ENCODE assay signal across 18 cellular contexts in the genomic region with DNA sequence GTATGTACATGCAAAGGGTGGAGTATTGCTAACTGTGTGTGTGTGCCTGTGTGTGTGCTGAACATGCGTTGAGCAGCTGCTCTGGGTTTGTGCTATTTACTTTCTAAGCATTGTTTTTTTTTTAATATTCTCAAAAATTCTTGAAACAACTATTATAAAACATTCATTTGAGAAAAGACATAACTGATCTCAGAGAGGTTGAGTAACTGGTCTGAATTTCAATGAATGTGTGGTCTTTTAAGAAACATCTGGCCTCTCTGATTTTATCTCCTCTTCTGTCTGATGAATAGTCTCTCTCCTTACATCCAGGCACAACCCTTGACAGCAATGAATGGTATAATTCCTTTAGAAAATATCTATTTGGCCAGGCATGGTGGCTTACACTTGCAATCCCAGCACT.
DNase-seq lines count a peak whose midpoint lies in the region; ATAC-seq, FAIRE-seq and TF ChIP-seq lines count a peak whose summit lies in the region.
"Had no signal": no experiment of that assay in that cellular context is flagged by ENCODE, and none has a peak within 500 bp of the region (broad histone marks: within the 10 kb centered on the region; RNA-seq: fewer than 3 reads in every experiment).

No MANE protein-coding gene starts in this region.

- peaks cover 40% of the 10 kb centered on the region for H3K4me1 Mint-ChIP-seq in astrocyte (ENCODE audit: low read depth, unreplicated experiment)
- H3K4me1 Mint-ChIP-seq: activated naive CD8-positive, alpha-beta T cell treated with anti-CD3 and anti-CD28 coated beads for 36 hours; nephron progenitor cell had no signal

- H3K27ac Mint-ChIP-seq in astrocyte (ENCODE audit: unreplicated experiment): peak overlapping the region; percentile 60
- H3K27ac Mint-ChIP-seq: activated naive CD8-positive, alpha-beta T cell treated with anti-CD3 and anti-CD28 coated beads for 36 hours; nephron progenitor cell had no signal

- H3K4me3 ChIP-seq in astrocyte (ENCODE audit: insufficient read depth, low read depth, low read length) (no peak overlapping the region), right atrium auricular region (no peak overlapping the region), stomach (no peak overlapping the region), OCI-LY7 (ENCODE audit: low read depth, low read length, poor library complexity, severe bottlenecking) (no peak overlapping the region)
- H3K4me3 ChIP-seq in effector memory CD4-positive, alpha-beta T cell (ENCODE audit: insufficient read depth, low read depth, low read length, poor library complexity, severe bottlenecking): no peak overlapping the region
- H3K4me3 ChIP-seq: HAP-1 had no signal

- WGBS in stomach, 5 donors: 54 to 82% (median 68%) methylated on average over 1 of the region's 1 CpG

- POLR2A ChIA-PET in OCI-LY7 (lab: Charles Lee): no interaction called here

- H3K4me3 Mint-ChIP-seq in astrocyte (ENCODE audit: unreplicated experiment): no peak overlapping the region
- H3K4me3 Mint-ChIP-seq: activated naive CD8-positive, alpha-beta T cell treated with anti-CD3 and anti-CD28 coated beads for 36 hours; nephron progenitor cell had no signal

- no peak for FAIRE-seq in astrocyte (lab: Jason Lieb, UNC)

- H3K27ac ChIP-seq in astrocyte (ENCODE audit: low read depth, low read length) (no peak overlapping the region), right atrium auricular region (peak overlapping the region; percentile 64 to 89), stomach (peak overlapping the region in 4 of 5 donors; percentile 64 to 76 (median 76)), OCI-LY7 (ENCODE audit: low read depth, low read length, poor library complexity, severe bottlenecking) (no peak overlapping the region)
- H3K27ac ChIP-seq in effector memory CD4-positive, alpha-beta T cell (ENCODE audit: insufficient read depth, low read length, poor library complexity, severe bottlenecking): no peak overlapping the region

- H3K27me3 ChIP-seq in astrocyte (ENCODE audit: insufficient read depth, low read length) (no peaks in the 10 kb centered on the region), right atrium auricular region (no peaks in the 10 kb centered on the region), stomach (no peaks in the 10 kb centered on the region)
- H3K27me3 ChIP-seq in effector memory CD4-positive, alpha-beta T cell (replicated peaks; ENCODE audit: control insufficient read depth, insufficient read depth, low read length, poor library complexity, severe bottlenecking): no peaks in the 10 kb centered on the region

- H3K4me1 ChIP-seq in astrocyte (ENCODE audit: insufficient read depth, low read length) (peaks cover 11% of the 10 kb centered on the region), right atrium auricular region (peaks cover 0 to 33% of the 10 kb centered on the region in 2 donors), stomach (peaks cover 0 to 42% (median 12%) of the 10 kb centered on the region in 4 donors), OCI-LY7 (ENCODE audit: insufficient read depth, low read length, poor library complexity, severe bottlenecking) (no peaks in the 10 kb centered on the region)
- no peaks in the 10 kb centered on the region for H3K4me1 ChIP-seq in effector memory CD4-positive, alpha-beta T cell (ENCODE audit: control insufficient read depth, insufficient read depth, low read length, poor library complexity, severe bottlenecking)
- H3K4me1 ChIP-seq: HAP-1 had no signal

- no peak overlapping the region for H3K9ac ChIP-seq in astrocyte (ENCODE audit: low read length)

- peaks cover 2% of the 10 kb centered on the region for H3K9me3 Mint-ChIP-seq in astrocyte (ENCODE audit: unreplicated experiment)
- H3K9me3 Mint-ChIP-seq: activated naive CD8-positive, alpha-beta T cell treated with anti-CD3 and anti-CD28 coated beads for 36 hours; nephron progenitor cell had no signal

- intact Hi-C loops in stomach (cut with DNase I; ENCODE audit: low total_unique reads) (no loop called here), OCI-LY7 (cut with micrococcal nuclease; ENCODE audit: unreplicated experiment) (no loop called here)

- CTCF ChIA-PET in OCI-LY7 (lab: Charles Lee; ENCODE audit: unreplicated experiment): no interaction called here

- no TSS peak for BruUV-seq in OCI-LY7 (replicated peaks; lab: Mats Ljungman, UMichigan)

- no peak for ATAC-seq in GM21526 (IDR thresholded peaks at IDR 0.05; ENCODE audit: low FRiP score, unreplicated experiment)
- ATAC-seq in GM21390 (IDR thresholded peaks at IDR 0.05; ENCODE audit: unreplicated experiment): no peak

- DNase-seq in GM03348 (ENCODE audit: low spot score): peak; percentile 64
- DNase-seq in astrocyte (ENCODE audit: low read depth): peak; percentile 76
- DNase-seq in right atrium auricular region (ENCODE audit: low spot score): no peak
- DNase-seq in stomach: no peak
- DNase-seq in OCI-LY7 (ENCODE audit: low spot score): no peak
- DNase-seq in effector memory CD4-positive, alpha-beta T cell: no peak
- DNase-seq: activated CD4-positive, alpha-beta T cell treated with anti-CD3 and anti-CD28 coated beads, Interleukin-2, amount 50 U/mL, for 4 hours; activated naive CD8-positive, alpha-beta T cell treated with anti-CD3 and anti-CD28 coated beads for 36 hours; activated T-cell treated with anti-CD3 and anti-CD28 coated beads, Interleukin-2, amount 50 U/mL, for 1 hour; cerebellar nuclear complex; DND-41; mammary epithelial cell; NCI-H1694; NCI-H446; nephron progenitor cell had no signal

- TF ChIP-seq POLR2A in stomach (IDR thresholded peaks at IDR 0.05): no peak

- H4K20me1 ChIP-seq in astrocyte (ENCODE audit: insufficient read depth, low read length) (no peaks in the 10 kb centered on the region), OCI-LY7 (ENCODE audit: insufficient read depth, low read length) (no peaks in the 10 kb centered on the region)

- H3K9me2 ChIP-seq in OCI-LY7 (ENCODE audit: insufficient read depth, low read length): no peaks in the 10 kb centered on the region

- no peaks in the 10 kb centered on the region for H3K27me3 Mint-ChIP-seq in astrocyte (ENCODE audit: low read depth, unreplicated experiment)

- TF ChIP-seq EP300 in stomach (IDR thresholded peaks at IDR 0.05): no peak

- TF ChIP-seq CTCF in astrocyte (IDR thresholded peaks at IDR 0.05; ENCODE audit: insufficient read depth, low read depth, low read length): no peak
- no peak for TF ChIP-seq CTCF in right atrium auricular region (IDR thresholded peaks at IDR 0.05)
- TF ChIP-seq CTCF in stomach (IDR thresholded peaks at IDR 0.05): no peak
- TF ChIP-seq CTCF in OCI-LY7 (conservative IDR thresholded peaks at IDR 0.05; ENCODE audit: low read length): no peak

- no peaks in the 10 kb centered on the region for H3K36me3 ChIP-seq in astrocyte (ENCODE audit: insufficient read depth, low read length)
- H3K36me3 ChIP-seq in right atrium auricular region: no peaks in the 10 kb centered on the region
- H3K36me3 ChIP-seq in stomach: no peaks in the 10 kb centered on the region
- no peaks in the 10 kb centered on the region for H3K36me3 ChIP-seq in OCI-LY7 (ENCODE audit: insufficient read depth, low read length)
- no peaks in the 10 kb centered on the region for H3K36me3 ChIP-seq in effector memory CD4-positive, alpha-beta T cell (ENCODE audit: control insufficient read depth, insufficient read depth, low read length)
- H3K36me3 ChIP-seq: HAP-1 had no signal

- H3K4me2 ChIP-seq in astrocyte (ENCODE audit: low read length) (no peak overlapping the region), OCI-LY7 (ENCODE audit: low read length) (no peak overlapping the region)

- H3K79me2 ChIP-seq in astrocyte (ENCODE audit: insufficient read depth, low read length) (no peaks in the 10 kb centered on the region), OCI-LY7 (ENCODE audit: insufficient read depth, low read depth, low read length) (no peaks in the 10 kb centered on the region)

- H3K36me3 Mint-ChIP-seq in astrocyte (ENCODE audit: low read depth, unreplicated experiment): no peaks in the 10 kb centered on the region
- H3K36me3 Mint-ChIP-seq: activated naive CD8-positive, alpha-beta T cell treated with anti-CD3 and anti-CD28 coated beads for 36 hours had no signal

- H3K9me3 ChIP-seq in astrocyte (ENCODE audit: insufficient read depth, low read depth, low read length) (no peaks in the 10 kb centered on the region), right atrium auricular region (no peaks in the 10 kb centered on the region), stomach (no peaks in the 10 kb centered on the region), OCI-LY7 (ENCODE audit: low read length) (no peaks in the 10 kb centered on the region)
- no peaks in the 10 kb centered on the region for H3K9me3 ChIP-seq in effector memory CD4-positive, alpha-beta T cell (ENCODE audit: control insufficient read depth, low read length)
- H3K9me3 ChIP-seq: HAP-1 had no signal

- H2AFZ ChIP-seq in astrocyte (ENCODE audit: low read depth, low read length) (no peak overlapping the region), OCI-LY7 (ENCODE audit: low read length) (no peak overlapping the region)

Comparison
In these comparisons a context has a peak if more than half of its experiments do, and no peak if none do; other contexts are left out.
1. DNase-seq: peak in GM03348 (single experiment) and astrocyte (single experiment); none in right atrium auricular region (single experiment), stomach (single experiment), OCI-LY7 (single experiment) and effector memory CD4-positive, alpha-beta T cell (0 of 3).
2. H3K27ac ChIP-seq: peak in right atrium auricular region (2 of 2) and stomach (4 of 5); none in astrocyte (single experiment), OCI-LY7 (single experiment) and effector memory CD4-positive, alpha-beta T cell (single experiment).